Comparison of ENCODE assay signal across 1 cellular context in the genomic region with DNA sequence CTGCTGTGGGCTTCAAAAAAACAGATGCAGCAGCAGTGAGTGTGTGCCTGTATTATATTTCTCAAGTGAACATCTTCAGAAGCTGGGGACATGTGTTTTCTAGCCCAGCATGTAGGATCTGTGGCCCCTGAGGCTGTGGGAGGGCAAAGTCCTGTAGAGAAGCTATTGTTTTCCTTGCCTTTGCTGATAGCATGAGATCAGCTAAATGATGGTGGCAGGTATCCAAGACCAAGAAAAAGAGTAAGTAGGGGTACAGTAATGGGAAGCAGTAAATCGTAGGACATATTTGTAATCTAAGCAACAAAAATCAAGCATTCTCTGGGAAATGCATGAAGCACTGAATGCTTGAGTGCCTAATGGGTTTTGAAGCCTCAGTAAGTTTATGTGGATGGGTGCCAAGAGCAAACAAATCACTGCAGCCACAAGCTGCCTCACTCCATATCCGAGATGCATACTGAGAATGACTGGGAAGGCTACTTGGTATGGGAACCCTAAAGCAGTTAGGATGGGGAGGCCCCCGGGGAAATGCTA.
TF ChIP-seq lines count a peak whose summit lies in the region.

No MANE protein-coding gene starts in this region.

TF ChIP-seq in HepG2, 621 proteins besides CTCF, POLR2A, EP300 and RAD21 (continued from another document and continues in another):
- TF ChIP-seq, protein P1, sequence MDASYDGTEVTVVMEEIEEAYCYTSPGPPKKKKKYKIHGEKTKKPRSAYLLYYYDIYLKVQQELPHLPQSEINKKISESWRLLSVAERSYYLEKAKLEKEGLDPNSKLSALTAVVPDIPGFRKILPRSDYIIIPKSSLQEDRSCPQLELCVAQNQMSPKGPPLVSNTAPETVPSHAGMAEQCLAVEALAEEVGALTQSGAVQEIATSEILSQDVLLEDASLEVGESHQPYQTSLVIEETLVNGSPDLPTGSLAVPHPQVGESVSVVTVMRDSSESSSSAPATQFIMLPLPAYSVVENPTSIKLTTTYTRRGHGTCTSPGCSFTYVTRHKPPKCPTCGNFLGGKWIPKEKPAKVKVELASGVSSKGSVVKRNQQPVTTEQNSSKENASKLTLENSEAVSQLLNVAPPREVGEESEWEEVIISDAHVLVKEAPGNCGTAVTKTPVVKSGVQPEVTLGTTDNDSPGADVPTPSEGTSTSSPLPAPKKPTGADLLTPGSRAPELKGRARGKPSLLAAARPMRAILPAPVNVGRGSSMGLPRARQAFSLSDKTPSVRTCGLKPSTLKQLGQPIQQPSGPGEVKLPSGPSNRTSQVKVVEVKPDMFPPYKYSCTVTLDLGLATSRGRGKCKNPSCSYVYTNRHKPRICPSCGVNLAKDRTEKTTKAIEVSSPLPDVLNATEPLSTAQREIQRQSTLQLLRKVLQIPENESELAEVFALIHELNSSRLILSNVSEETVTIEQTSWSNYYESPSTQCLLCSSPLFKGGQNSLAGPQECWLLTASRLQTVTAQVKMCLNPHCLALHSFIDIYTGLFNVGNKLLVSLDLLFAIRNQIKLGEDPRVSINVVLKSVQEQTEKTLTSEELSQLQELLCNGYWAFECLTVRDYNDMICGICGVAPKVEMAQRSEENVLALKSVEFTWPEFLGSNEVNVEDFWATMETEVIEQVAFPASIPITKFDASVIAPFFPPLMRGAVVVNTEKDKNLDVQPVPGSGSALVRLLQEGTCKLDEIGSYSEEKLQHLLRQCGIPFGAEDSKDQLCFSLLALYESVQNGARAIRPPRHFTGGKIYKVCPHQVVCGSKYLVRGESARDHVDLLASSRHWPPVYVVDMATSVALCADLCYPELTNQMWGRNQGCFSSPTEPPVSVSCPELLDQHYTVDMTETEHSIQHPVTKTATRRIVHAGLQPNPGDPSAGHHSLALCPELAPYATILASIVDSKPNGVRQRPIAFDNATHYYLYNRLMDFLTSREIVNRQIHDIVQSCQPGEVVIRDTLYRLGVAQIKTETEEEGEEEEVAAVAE (CRISPR knock-in tag; IDR thresholded peaks at IDR 0.05; ENCODE audit: borderline replicate concordance) = no peak
- TF ChIP-seq IRF2 (CRISPR knock-in tag; IDR thresholded peaks at IDR 0.05) (no peak), MZF1 (CRISPR knock-in tag; IDR thresholded peaks at IDR 0.05; ENCODE audit: borderline replicate concordance) (no peak), ZNF354B (CRISPR knock-in tag; IDR thresholded peaks at IDR 0.05) (no peak), ZNF207 (IDR thresholded peaks at IDR 0.05; ENCODE audit: borderline replicate concordance) (no peak), ZNF605 (CRISPR knock-in tag; IDR thresholded peaks at IDR 0.05) (no peak), ARNT2 (CRISPR knock-in tag; IDR thresholded peaks at IDR 0.05; ENCODE audit: low read depth) (no peak), ATRX (CRISPR knock-in tag; IDR thresholded peaks at IDR 0.05; ENCODE audit: borderline replicate concordance) (no peak), ZNF20 (CRISPR knock-in tag; IDR thresholded peaks at IDR 0.05) (no peak), ZNF292 (CRISPR knock-in tag; IDR thresholded peaks at IDR 0.05; ENCODE audit: borderline replicate concordance, low read depth) (peak; percentile 20; the same call in 1 of the 2 replicates), ZNF468 (CRISPR knock-in tag; IDR thresholded peaks at IDR 0.05) (no peak), ZFP36L1 (CRISPR knock-in tag; IDR thresholded peaks at IDR 0.05) (no peak), ZNF749 (CRISPR knock-in tag; IDR thresholded peaks at IDR 0.05; ENCODE audit: borderline replicate concordance) (no peak), ZNF549 (CRISPR knock-in tag; IDR thresholded peaks at IDR 0.05) (no peak), RFX1 (IDR thresholded peaks at IDR 0.05) (no peak), ZNF709 (CRISPR knock-in tag; IDR thresholded peaks at IDR 0.05) (no peak), ZFP36L2 (CRISPR knock-in tag; IDR thresholded peaks at IDR 0.05) (no peak), MED1 (CRISPR knock-in tag; IDR thresholded peaks at IDR 0.05) (peak; percentile 61; the same call in 1 of the 2 replicates), RFXAP (CRISPR knock-in tag; IDR thresholded peaks at IDR 0.05; ENCODE audit: borderline replicate concordance) (no peak), SOX13 (IDR thresholded peaks at IDR 0.05) (peak; percentile 69; the same call in 1 of the 2 replicates), SOX13 (CRISPR knock-in tag; conservative IDR thresholded peaks at IDR 0.05 in 1 of 2, IDR thresholded peaks at IDR 0.05 in 1 of 2) (peak in 1 of 2 experiments; percentile 94; a peak in 2 of 4 replicates), ZNF589 (CRISPR knock-in tag; conservative IDR thresholded peaks at IDR 0.05) (no peak), ZNF263 (CRISPR knock-in tag; IDR thresholded peaks at IDR 0.05) (no peak), ZNF101 (CRISPR knock-in tag; IDR thresholded peaks at IDR 0.05; ENCODE audit: borderline replicate concordance, low read depth) (no peak), NR2C2 (CRISPR knock-in tag; IDR thresholded peaks at IDR 0.05; ENCODE audit: borderline replicate concordance) (no peak), ZSCAN29 (CRISPR knock-in tag; conservative IDR thresholded peaks at IDR 0.05) (no peak), ISL2 (CRISPR knock-in tag; IDR thresholded peaks at IDR 0.05) (0 out of 2 replicates have a peak, but pooled peaks have one; percentile 27), ZNF350 (CRISPR knock-in tag; IDR thresholded peaks at IDR 0.05; ENCODE audit: borderline replicate concordance, low read depth) (no peak), PCBP2 (optimal IDR thresholded peaks at IDR 0.05; ENCODE audit: low read depth, low read length, poor library complexity, severe bottlenecking) (no peak), NR3C1 (CRISPR knock-in tag; IDR thresholded peaks at IDR 0.05) (no peak), ZNF552 (CRISPR knock-in tag; IDR thresholded peaks at IDR 0.05; ENCODE audit: borderline replicate concordance) (no peak), STAG1 (CRISPR knock-in tag; IDR thresholded peaks at IDR 0.05) (no peak), ZFAT (CRISPR knock-in tag; conservative IDR thresholded peaks at IDR 0.05) (no peak), ZNF570 (CRISPR knock-in tag; IDR thresholded peaks at IDR 0.05; ENCODE audit: borderline replicate concordance) (no peak), MEIS1 (CRISPR knock-in tag; IDR thresholded peaks at IDR 0.05; ENCODE audit: borderline replicate concordance) (no peak), SOX5 (CRISPR knock-in tag; IDR thresholded peaks at IDR 0.05; ENCODE audit: borderline replicate concordance) (peak; percentile 91), NRL (CRISPR knock-in tag; IDR thresholded peaks at IDR 0.05; ENCODE audit: borderline replicate concordance) (no peak), DPF2 (CRISPR knock-in tag; IDR thresholded peaks at IDR 0.05; ENCODE audit: borderline replicate concordance, low read depth) (no peak), ZNF629 (CRISPR knock-in tag; conservative IDR thresholded peaks at IDR 0.05) (no peak; the same call in 1 of the 2 replicates), ZSCAN22 (CRISPR knock-in tag; IDR thresholded peaks at IDR 0.05) (no peak)
- TF ChIP-seq, protein P2, sequence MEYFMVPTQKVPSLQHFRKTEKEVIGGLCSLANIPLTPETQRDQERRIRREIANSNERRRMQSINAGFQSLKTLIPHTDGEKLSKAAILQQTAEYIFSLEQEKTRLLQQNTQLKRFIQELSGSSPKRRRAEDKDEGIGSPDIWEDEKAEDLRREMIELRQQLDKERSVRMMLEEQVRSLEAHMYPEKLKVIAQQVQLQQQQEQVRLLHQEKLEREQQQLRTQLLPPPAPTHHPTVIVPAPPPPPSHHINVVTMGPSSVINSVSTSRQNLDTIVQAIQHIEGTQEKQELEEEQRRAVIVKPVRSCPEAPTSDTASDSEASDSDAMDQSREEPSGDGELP (IDR thresholded peaks at IDR 0.05; ENCODE audit: borderline replicate concordance, low read depth) = 0 out of 2 replicates have a peak, but pooled peaks have one; percentile 10
- TF ChIP-seq, protein P3, sequence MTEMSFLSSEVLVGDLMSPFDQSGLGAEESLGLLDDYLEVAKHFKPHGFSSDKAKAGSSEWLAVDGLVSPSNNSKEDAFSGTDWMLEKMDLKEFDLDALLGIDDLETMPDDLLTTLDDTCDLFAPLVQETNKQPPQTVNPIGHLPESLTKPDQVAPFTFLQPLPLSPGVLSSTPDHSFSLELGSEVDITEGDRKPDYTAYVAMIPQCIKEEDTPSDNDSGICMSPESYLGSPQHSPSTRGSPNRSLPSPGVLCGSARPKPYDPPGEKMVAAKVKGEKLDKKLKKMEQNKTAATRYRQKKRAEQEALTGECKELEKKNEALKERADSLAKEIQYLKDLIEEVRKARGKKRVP (CRISPR knock-in tag; IDR thresholded peaks at IDR 0.05) = no peak
- TF ChIP-seq, protein P4, sequence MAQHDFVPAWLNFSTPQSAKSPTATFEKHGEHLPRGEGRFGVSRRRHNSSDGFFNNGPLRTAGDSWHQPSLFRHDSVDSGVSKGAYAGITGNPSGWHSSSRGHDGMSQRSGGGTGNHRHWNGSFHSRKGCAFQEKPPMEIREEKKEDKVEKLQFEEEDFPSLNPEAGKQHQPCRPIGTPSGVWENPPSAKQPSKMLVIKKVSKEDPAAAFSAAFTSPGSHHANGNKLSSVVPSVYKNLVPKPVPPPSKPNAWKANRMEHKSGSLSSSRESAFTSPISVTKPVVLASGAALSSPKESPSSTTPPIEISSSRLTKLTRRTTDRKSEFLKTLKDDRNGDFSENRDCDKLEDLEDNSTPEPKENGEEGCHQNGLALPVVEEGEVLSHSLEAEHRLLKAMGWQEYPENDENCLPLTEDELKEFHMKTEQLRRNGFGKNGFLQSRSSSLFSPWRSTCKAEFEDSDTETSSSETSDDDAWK (CRISPR knock-in tag; IDR thresholded peaks at IDR 0.05) = no peak
- TF ChIP-seq, protein P5, sequence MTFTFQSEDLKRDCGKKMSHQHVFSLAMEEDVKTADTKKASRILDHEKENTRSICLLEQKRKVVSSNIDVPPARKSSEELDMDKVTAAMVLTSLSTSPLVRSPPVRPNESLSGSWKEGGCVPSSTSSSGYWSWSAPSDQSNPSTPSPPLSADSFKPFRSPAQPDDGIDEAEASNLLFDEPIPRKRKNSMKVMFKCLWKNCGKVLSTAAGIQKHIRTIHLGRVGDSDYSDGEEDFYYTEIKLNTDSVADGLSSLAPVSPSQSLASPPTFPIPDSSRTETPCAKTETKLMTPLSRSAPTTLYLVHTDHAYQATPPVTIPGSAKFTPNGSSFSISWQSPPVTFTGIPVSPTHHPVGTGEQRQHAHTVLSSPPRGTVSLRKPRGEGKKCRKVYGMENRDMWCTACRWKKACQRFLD (CRISPR knock-in tag; IDR thresholded peaks at IDR 0.05; ENCODE audit: borderline replicate concordance) = no peak
- TF ChIP-seq, protein P6, sequence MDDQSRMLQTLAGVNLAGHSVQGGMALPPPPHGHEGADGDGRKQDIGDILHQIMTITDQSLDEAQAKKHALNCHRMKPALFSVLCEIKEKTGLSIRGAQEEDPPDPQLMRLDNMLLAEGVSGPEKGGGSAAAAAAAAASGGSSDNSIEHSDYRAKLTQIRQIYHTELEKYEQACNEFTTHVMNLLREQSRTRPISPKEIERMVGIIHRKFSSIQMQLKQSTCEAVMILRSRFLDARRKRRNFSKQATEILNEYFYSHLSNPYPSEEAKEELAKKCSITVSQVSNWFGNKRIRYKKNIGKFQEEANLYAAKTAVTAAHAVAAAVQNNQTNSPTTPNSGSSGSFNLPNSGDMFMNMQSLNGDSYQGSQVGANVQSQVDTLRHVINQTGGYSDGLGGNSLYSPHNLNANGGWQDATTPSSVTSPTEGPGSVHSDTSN (CRISPR knock-in tag; IDR thresholded peaks at IDR 0.05; ENCODE audit: borderline replicate concordance) = no peak
- TF ChIP-seq, protein P7, sequence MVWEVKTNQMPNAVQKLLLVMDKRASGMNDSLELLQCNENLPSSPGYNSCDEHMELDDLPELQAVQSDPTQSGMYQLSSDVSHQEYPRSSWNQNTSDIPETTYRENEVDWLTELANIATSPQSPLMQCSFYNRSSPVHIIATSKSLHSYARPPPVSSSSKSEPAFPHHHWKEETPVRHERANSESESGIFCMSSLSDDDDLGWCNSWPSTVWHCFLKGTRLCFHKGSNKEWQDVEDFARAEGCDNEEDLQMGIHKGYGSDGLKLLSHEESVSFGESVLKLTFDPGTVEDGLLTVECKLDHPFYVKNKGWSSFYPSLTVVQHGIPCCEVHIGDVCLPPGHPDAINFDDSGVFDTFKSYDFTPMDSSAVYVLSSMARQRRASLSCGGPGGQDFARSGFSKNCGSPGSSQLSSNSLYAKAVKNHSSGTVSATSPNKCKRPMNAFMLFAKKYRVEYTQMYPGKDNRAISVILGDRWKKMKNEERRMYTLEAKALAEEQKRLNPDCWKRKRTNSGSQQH (CRISPR knock-in tag; IDR thresholded peaks at IDR 0.05; ENCODE audit: low read depth) = no peak
- TF ChIP-seq, protein P8, sequence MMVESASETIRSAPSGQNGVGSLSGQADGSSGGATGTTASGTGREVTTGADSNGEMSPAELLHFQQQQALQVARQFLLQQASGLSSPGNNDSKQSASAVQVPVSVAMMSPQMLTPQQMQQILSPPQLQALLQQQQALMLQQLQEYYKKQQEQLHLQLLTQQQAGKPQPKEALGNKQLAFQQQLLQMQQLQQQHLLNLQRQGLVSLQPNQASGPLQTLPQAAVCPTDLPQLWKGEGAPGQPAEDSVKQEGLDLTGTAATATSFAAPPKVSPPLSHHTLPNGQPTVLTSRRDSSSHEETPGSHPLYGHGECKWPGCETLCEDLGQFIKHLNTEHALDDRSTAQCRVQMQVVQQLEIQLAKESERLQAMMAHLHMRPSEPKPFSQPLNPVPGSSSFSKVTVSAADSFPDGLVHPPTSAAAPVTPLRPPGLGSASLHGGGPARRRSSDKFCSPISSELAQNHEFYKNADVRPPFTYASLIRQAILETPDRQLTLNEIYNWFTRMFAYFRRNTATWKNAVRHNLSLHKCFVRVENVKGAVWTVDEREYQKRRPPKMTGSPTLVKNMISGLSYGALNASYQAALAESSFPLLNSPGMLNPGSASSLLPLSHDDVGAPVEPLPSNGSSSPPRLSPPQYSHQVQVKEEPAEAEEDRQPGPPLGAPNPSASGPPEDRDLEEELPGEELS (CRISPR knock-in tag; IDR thresholded peaks at IDR 0.05) = peak; percentile 25; the same call in 1 of the 2 replicates
- TF ChIP-seq, protein P9, sequence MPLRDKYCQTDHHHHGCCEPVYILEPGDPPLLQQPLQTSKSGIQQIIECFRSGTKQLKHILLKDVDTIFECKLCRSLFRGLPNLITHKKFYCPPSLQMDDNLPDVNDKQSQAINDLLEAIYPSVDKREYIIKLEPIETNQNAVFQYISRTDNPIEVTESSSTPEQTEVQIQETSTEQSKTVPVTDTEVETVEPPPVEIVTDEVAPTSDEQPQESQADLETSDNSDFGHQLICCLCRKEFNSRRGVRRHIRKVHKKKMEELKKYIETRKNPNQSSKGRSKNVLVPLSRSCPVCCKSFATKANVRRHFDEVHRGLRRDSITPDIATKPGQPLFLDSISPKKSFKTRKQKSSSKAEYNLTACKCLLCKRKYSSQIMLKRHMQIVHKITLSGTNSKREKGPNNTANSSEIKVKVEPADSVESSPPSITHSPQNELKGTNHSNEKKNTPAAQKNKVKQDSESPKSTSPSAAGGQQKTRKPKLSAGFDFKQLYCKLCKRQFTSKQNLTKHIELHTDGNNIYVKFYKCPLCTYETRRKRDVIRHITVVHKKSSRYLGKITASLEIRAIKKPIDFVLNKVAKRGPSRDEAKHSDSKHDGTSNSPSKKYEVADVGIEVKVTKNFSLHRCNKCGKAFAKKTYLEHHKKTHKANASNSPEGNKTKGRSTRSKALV (CRISPR knock-in tag; IDR thresholded peaks at IDR 0.05) = no peak
